ENCODE assay signal across 17 cellular contexts in the genomic region with DNA sequence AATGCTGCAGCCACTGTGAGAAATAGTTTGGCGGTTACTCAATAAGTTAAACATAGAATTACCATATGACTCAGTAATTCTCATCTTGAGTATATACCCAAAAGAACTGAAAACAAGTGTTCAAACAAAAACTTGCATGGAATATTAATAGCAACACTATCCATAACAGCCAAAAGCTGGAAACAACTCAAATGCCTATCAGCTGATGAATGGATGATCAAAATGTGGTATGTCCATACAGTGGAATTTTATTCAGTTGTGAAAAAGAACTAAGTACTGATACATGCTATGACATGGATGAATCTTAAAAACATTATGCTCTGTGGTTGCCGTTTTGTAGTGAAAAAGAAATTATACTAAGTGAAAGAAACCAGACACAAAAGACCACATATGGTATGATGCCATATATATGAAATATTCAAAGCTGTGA.
DNase-seq lines count a peak whose midpoint lies in the region; ATAC-seq, FAIRE-seq and TF ChIP-seq lines count a peak whose summit lies in the region.
"Had no signal": no experiment of that assay in that cellular context is flagged by ENCODE, and none has a peak within 500 bp of the region (broad histone marks: within the 10 kb centered on the region; RNA-seq: fewer than 3 reads in every experiment).

No MANE protein-coding gene starts in this region.

- H3K4me3 ChIP-seq in GM12878, result no peak overlapping the region
- H3K4me3 ChIP-seq: esophagus muscularis mucosa had no signal

- TF ChIP-seq CTCF in GM12878 (IDR thresholded peaks at IDR 0.05 in 2 of 3, conservative IDR thresholded peaks at IDR 0.05 in 1 of 3; ENCODE audit: control insufficient read depth in 2 of 3, extremely low read depth in 1 of 3, insufficient read depth in 1 of 3, low read depth in 3 of 3, low read length in 3 of 3) (no peak), WTC11 (IDR thresholded peaks at IDR 0.05) (no peak), progenitor cell of endocrine pancreas (IDR thresholded peaks at IDR 0.05; ENCODE audit: unreplicated experiment) (no peak)

- TF ChIP-seq EP300 in GM12878 (IDR thresholded peaks at IDR 0.05; ENCODE audit: borderline replicate concordance in 1 of 2, control insufficient read depth in 1 of 2, low read depth in 2 of 2, low read length in 2 of 2), result peak; percentile 12 to 38; a peak in 1 of 4 replicates

- H3K4me1 Mint-ChIP-seq in WTC11 (no peaks in the 10 kb centered on the region), progenitor cell of endocrine pancreas (ENCODE audit: low read depth) (peaks cover 16% of the 10 kb centered on the region)
- H3K4me1 Mint-ChIP-seq: H9 had no signal

- ATAC-seq in activated CD4-positive, CD25-positive, alpha-beta regulatory T cell treated with anti-CD3 and anti-CD28 coated beads, Interleukin-2, amount 50 U/mL, for 24 hours, result peak; percentile 82 to 87
- ATAC-seq in GM21447 (IDR thresholded peaks at IDR 0.05; ENCODE audit: unreplicated experiment), result peak; percentile 75
- ATAC-seq in HG03159 (IDR thresholded peaks at IDR 0.05; ENCODE audit: unreplicated experiment), result peak; percentile 64
- ATAC-seq in GM12878, result peak; percentile 72
- no peak for ATAC-seq in WTC11
- ATAC-seq: Panc1 had no signal

- no peaks in the 10 kb centered on the region for H3K27me3 ChIP-seq in GM12878 (replicated peaks in 1 of 2; ENCODE audit: control insufficient read depth in 2 of 2, insufficient read depth in 2 of 2, low read length in 1 of 2)
- H3K27me3 ChIP-seq: esophagus muscularis mucosa had no signal

- H4K20me1 ChIP-seq in GM12878 (ENCODE audit: control insufficient read depth, insufficient read depth), result no peaks in the 10 kb centered on the region

- TF ChIP-seq POLR2A in GM12878 (IDR thresholded peaks at IDR 0.05; ENCODE audit: low read depth, low read length), result no peak

- CTCF ChIA-PET in GM12878 (lab: Yijun Ruan, JAX) (interaction anchor here (0.8 to 2.3 kb wide), 3 partner anchors 12 to 203 kb away, joined by 3 to 10 read pairs (median 4); no protein-coding TSS in a partner anchor), WTC11 (lab: Charles Lee) (no interaction called here)

- RAD21 ChIA-PET in GM12878 (lab: Charles Lee; ENCODE audit: unreplicated experiment), result interaction anchor here (1.3 to 5.8 kb wide), 4 partner anchors 11 to 65 kb away, joined by 4 to 29 read pairs (median 10); a partner anchor contains a TSS

- POLR2A ChIA-PET in GM12878 (lab: Charles Lee) (interaction anchor here (0.8 to 1.0 kb wide), 3 partner anchors 12 to 575 kb away, joined by 3 to 7 read pairs (median 6); no protein-coding TSS in a partner anchor), WTC11 (lab: Charles Lee) (no interaction called here)

- H3K4me3 Mint-ChIP-seq in WTC11 (no peak overlapping the region), progenitor cell of endocrine pancreas (ENCODE audit: low read depth) (no peak overlapping the region)
- H3K4me3 Mint-ChIP-seq: H9 had no signal

- peaks cover 12% of the 10 kb centered on the region for H3K9me3 Mint-ChIP-seq in WTC11
- H3K9me3 Mint-ChIP-seq in progenitor cell of endocrine pancreas (ENCODE audit: low read depth), result peaks cover 8% of the 10 kb centered on the region

- TF ChIP-seq RAD21 in GM12878 (IDR thresholded peaks at IDR 0.05; ENCODE audit: insufficient read depth, low read depth, low read length), result no peak

- no peak for FAIRE-seq in GM12878 (lab: Jason Lieb, UNC)
- FAIRE-seq: A204.1, kidney had no signal

- peaks cover 12% of the 10 kb centered on the region; the same call in 2 of the 3 replicates for H3K9me3 ChIP-seq in GM12878 (replicated peaks; ENCODE audit: control insufficient read depth, insufficient read depth, low read length)
- H3K9me3 ChIP-seq: esophagus muscularis mucosa had no signal

- H3K27ac Mint-ChIP-seq in WTC11, result no peak overlapping the region
- no peak overlapping the region for H3K27ac Mint-ChIP-seq in progenitor cell of endocrine pancreas
- H3K27ac Mint-ChIP-seq: H9 had no signal

- no TSS peak for BruUV-seq in GM12878 (replicated peaks; lab: Mats Ljungman, UMichigan)

- H2AFZ ChIP-seq in GM12878 (ENCODE audit: control insufficient read depth, low read depth, low read length), result no peak overlapping the region

- SMC1A ChIA-PET in GM12878 (lab: Charles Lee; ENCODE audit: uncharacterized antibody, unreplicated experiment), result interaction anchor here (1.0 to 7.1 kb wide), 11 partner anchors 9 to 102 kb away, joined by 3 to 52 read pairs (median 6); no protein-coding TSS in a partner anchor

- H3K4me2 ChIP-seq in GM12878 (ENCODE audit: control insufficient read depth, insufficient read depth), result peak overlapping the region; percentile 11

- no peaks in the 10 kb centered on the region for H3K79me2 ChIP-seq in GM12878 (ENCODE audit: control insufficient read depth, insufficient read depth, low read length)

- DNase-seq in activated CD4-positive, CD25-positive, alpha-beta regulatory T cell (lab: John Stamatoyannopoulos, UW), result no peak
- DNase-seq in GM12878 (ENCODE audit: low read depth, low spot score), result no peak
- DNase-seq in WTC11 (ENCODE audit: low spot score), result no peak
- no peak for DNase-seq in progenitor cell of endocrine pancreas (ENCODE audit: low spot score, unreplicated experiment)
- DNase-seq in amygdala (lab: John Stamatoyannopoulos, UW), result no peak
- DNase-seq: activated CD4-positive, CD25-positive, alpha-beta regulatory T cell treated with anti-CD3 and anti-CD28 coated beads, Interleukin-2, amount 50 U/mL, for 72 hours; anterior cingulate cortex; DMS79 treated with DMSO at 0.1 percent for 48 hours; H9; kidney; stimulated activated CD4-positive, alpha-beta T cell treated with anti-CD3 and anti-CD28 coated beads, Interleukin-4, amount 100 ng/mL, for 4 hours had no signal

- no peaks in the 10 kb centered on the region for H3K36me3 Mint-ChIP-seq in WTC11
- H3K36me3 Mint-ChIP-seq in progenitor cell of endocrine pancreas (ENCODE audit: insufficient read depth), result peaks cover 1% of the 10 kb centered on the region

- 0% methylated on average over 2 of the region's 2 CpGs for WGBS in GM12878 (ENCODE audit: insufficient coverage, insufficient replicate concordance, low lambda C conversion rate, missing lambda C conversion rate)

- peaks cover 14% of the 10 kb centered on the region for H3K4me1 ChIP-seq in GM12878 (ENCODE audit: control insufficient read depth, insufficient read depth, low read length)
- H3K4me1 ChIP-seq: esophagus muscularis mucosa had no signal

- H3K27ac ChIP-seq in GM12878 (ENCODE audit: control insufficient read depth, insufficient read depth), result peak overlapping the region; percentile 65; the same call in 1 of the 2 replicates
- H3K27ac ChIP-seq: esophagus muscularis mucosa had no signal

- in situ Hi-C loops in GM12878 (cut with MboI), result loop anchor here (25.0 kb wide), 1 partner anchor 1128 kb away; no protein-coding TSS in a partner anchor

- H3K9ac ChIP-seq in GM12878 (ENCODE audit: control insufficient read depth, insufficient read depth, low read length), result no peak overlapping the region

- intact Hi-C loops in GM12878 (cut with micrococcal nuclease; ENCODE audit: unreplicated experiment), result no loop called here

- H3K36me3 ChIP-seq in GM12878 (ENCODE audit: control insufficient read depth in 2 of 2, insufficient read depth in 2 of 2, low read length in 1 of 2), result no peaks in the 10 kb centered on the region
- H3K36me3 ChIP-seq: esophagus muscularis mucosa had no signal

- H3K27me3 Mint-ChIP-seq in WTC11 (ENCODE audit: low read depth) (no peaks in the 10 kb centered on the region), progenitor cell of endocrine pancreas (no peaks in the 10 kb centered on the region)

TF ChIP-seq in GM12878, 131 proteins besides CTCF, POLR2A, EP300 and RAD21 (continues in another document):
- TF ChIP-seq MEF2B (IDR thresholded peaks at IDR 0.05; ENCODE audit: partially characterized antibody, poor library complexity, severe bottlenecking), result peak; percentile 66
- peak; percentile 87 for TF ChIP-seq FOXM1 (IDR thresholded peaks at IDR 0.05; ENCODE audit: low read depth, low read length)
- no peak for TF ChIP-seq RB1 (IDR thresholded peaks at IDR 0.05; ENCODE audit: borderline replicate concordance)
- no peak for TF ChIP-seq GATAD2B (conservative IDR thresholded peaks at IDR 0.05; ENCODE audit: low read depth)
- TF ChIP-seq NR2C1 (IDR thresholded peaks at IDR 0.05), result no peak
- TF ChIP-seq TCF7 (IDR thresholded peaks at IDR 0.05; ENCODE audit: borderline replicate concordance), result peak; percentile 48; the same call in 1 of the 2 replicates

TF ChIP-seq in WTC11, 78 proteins besides CTCF, POLR2A, EP300 and RAD21:
- no peak for TF ChIP-seq MXD4 (CRISPR knock-in tag; IDR thresholded peaks at IDR 0.05; ENCODE audit: borderline replicate concordance)
- TF ChIP-seq, protein P1, sequence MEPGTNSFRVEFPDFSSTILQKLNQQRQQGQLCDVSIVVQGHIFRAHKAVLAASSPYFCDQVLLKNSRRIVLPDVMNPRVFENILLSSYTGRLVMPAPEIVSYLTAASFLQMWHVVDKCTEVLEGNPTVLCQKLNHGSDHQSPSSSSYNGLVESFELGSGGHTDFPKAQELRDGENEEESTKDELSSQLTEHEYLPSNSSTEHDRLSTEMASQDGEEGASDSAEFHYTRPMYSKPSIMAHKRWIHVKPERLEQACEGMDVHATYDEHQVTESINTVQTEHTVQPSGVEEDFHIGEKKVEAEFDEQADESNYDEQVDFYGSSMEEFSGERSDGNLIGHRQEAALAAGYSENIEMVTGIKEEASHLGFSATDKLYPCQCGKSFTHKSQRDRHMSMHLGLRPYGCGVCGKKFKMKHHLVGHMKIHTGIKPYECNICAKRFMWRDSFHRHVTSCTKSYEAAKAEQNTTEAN (CRISPR knock-in tag; IDR thresholded peaks at IDR 0.05), result no peak
- TF ChIP-seq IRF2 (CRISPR knock-in tag; IDR thresholded peaks at IDR 0.05; ENCODE audit: borderline replicate concordance, low read depth), result no peak
- no peak for TF ChIP-seq MYBL2 (CRISPR knock-in tag; IDR thresholded peaks at IDR 0.05)
